17 cellular contexts compared by ENCODE assay signal in genomic region chr4:152081024-152081423, GRCh38.
A peak's percentile ranks its signal among the peaks of the same experiment; 100 is the strongest.
DNase-seq lines count a peak whose midpoint lies in the region; ATAC-seq and TF ChIP-seq lines count a peak whose summit lies in the region.
"Had no signal": no experiment of that assay in that cellular context is flagged by ENCODE, and none has a peak within 500 bp of the region (broad histone marks: within the 10 kb centered on the region; RNA-seq: fewer than 3 reads in every experiment).

No MANE protein-coding gene starts in this region.

- DNase-seq in NCI-H2107 (lab: John Stamatoyannopoulos, UW) (no peak), NCI-H748 (lab: John Stamatoyannopoulos, UW; ENCODE audit: unreplicated experiment) (no peak), prostate gland (ENCODE audit: low spot score) (no peak)
- DNase-seq: DMS79 treated with DMSO at 0.1 percent for 48 hours; endodermal cell; foreskin melanocyte; NCI-H2029; NCI-H82; right lobe of liver; stimulated activated CD4-positive, alpha-beta T cell treated with anti-CD3 and anti-CD28 coated beads, Interleukin-2, amount 100 ng/mL, for 48 hours; upper lobe of right lung had no signal

- intact Hi-C loops in prostate gland (cut with DNase I) = no loop called here

- no peak for TF ChIP-seq CTCF in prostate gland (IDR thresholded peaks at IDR 0.05)

- H3K4me3 ChIP-seq in BLaER1 (peak overlapping the region; percentile 47), prostate gland (no peak overlapping the region)
- H3K4me3 ChIP-seq: right lobe of liver, upper lobe of right lung had no signal

- H4K20me1 ChIP-seq in BLaER1 = no peaks in the 10 kb centered on the region

- H3K27ac ChIP-seq in BLaER1 (peak overlapping the region; percentile 96), prostate gland (no peak overlapping the region)
- H3K27ac ChIP-seq: HL-60, right lobe of liver, upper lobe of right lung had no signal

- H3K27me3 ChIP-seq in BLaER1 = no peaks in the 10 kb centered on the region
- H3K27me3 ChIP-seq in prostate gland (replicated peaks; ENCODE audit: insufficient read depth) = no peaks in the 10 kb centered on the region
- H3K27me3 ChIP-seq: right lobe of liver, upper lobe of right lung had no signal

- H3K4me1 ChIP-seq in BLaER1 = peaks cover 80% of the 10 kb centered on the region
- H3K4me1 ChIP-seq in prostate gland (replicated peaks) = no peaks in the 10 kb centered on the region
- H3K4me1 ChIP-seq: right lobe of liver, upper lobe of right lung had no signal

- ATAC-seq in GM18498 (IDR thresholded peaks at IDR 0.05; ENCODE audit: unreplicated experiment) = peak; percentile 67
- ATAC-seq in GM21717 (IDR thresholded peaks at IDR 0.05; ENCODE audit: unreplicated experiment) = peak; percentile 77
- ATAC-seq in HG03521 (IDR thresholded peaks at IDR 0.05; ENCODE audit: unreplicated experiment) = peak; percentile 67
- no peak for ATAC-seq in SK-N-SH treated with all-trans-retinoic acid at 6 μM for 48 hours
- ATAC-seq: right lobe of liver, upper lobe of right lung had no signal

- peak overlapping the region; percentile 21; the same call in 1 of the 2 replicates for H3K9ac ChIP-seq in BLaER1

- peaks cover 16% of the 10 kb centered on the region; the same call in 1 of the 2 replicates for H3K36me3 ChIP-seq in BLaER1
- H3K36me3 ChIP-seq in prostate gland = no peaks in the 10 kb centered on the region
- H3K36me3 ChIP-seq: right lobe of liver, upper lobe of right lung had no signal

- WGBS in prostate gland = 79% methylated on average over 5 of the region's 5 CpGs

- TF ChIP-seq POLR2A in prostate gland (IDR thresholded peaks at IDR 0.05) = no peak

- H3K4me2 ChIP-seq in BLaER1 = peak overlapping the region; percentile 85

- H3K9me3 ChIP-seq in BLaER1 (peaks cover 59% of the 10 kb centered on the region), prostate gland (no peaks in the 10 kb centered on the region)
- H3K9me3 ChIP-seq: right lobe of liver, upper lobe of right lung had no signal

TF ChIP-seq in SK-N-SH treated with all-trans-retinoic acid at 6 μM for 48 hours, 23 proteins besides CTCF, POLR2A, EP300 and RAD21:
- no peak for TF ChIP-seq ZFP3 (CRISPR knock-in tag; IDR thresholded peaks at IDR 0.05)
- no peak for TF ChIP-seq BACH2 (CRISPR knock-in tag; IDR thresholded peaks at IDR 0.05; ENCODE audit: borderline replicate concordance)
- no peak for TF ChIP-seq TSHZ2 (CRISPR knock-in tag; IDR thresholded peaks at IDR 0.05)
- TF ChIP-seq TOX (CRISPR knock-in tag; IDR thresholded peaks at IDR 0.05; ENCODE audit: borderline replicate concordance) = no peak
- no peak for TF ChIP-seq ZFP30 (CRISPR knock-in tag; IDR thresholded peaks at IDR 0.05)
- TF ChIP-seq, protein P1, sequence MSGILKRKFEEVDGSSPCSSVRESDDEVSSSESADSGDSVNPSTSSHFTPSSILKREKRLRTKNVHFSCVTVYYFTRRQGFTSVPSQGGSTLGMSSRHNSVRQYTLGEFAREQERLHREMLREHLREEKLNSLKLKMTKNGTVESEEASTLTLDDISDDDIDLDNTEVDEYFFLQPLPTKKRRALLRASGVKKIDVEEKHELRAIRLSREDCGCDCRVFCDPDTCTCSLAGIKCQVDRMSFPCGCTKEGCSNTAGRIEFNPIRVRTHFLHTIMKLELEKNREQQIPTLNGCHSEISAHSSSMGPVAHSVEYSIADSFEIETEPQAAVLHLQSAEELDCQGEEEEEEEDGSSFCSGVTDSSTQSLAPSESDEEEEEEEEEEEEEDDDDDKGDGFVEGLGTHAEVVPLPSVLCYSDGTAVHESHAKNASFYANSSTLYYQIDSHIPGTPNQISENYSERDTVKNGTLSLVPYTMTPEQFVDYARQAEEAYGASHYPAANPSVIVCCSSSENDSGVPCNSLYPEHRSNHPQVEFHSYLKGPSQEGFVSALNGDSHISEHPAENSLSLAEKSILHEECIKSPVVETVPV (CRISPR knock-in tag; IDR thresholded peaks at IDR 0.05) = no peak
- no peak for TF ChIP-seq CREB5 (CRISPR knock-in tag; IDR thresholded peaks at IDR 0.05; ENCODE audit: low read depth)
- TF ChIP-seq ESRRG (CRISPR knock-in tag; IDR thresholded peaks at IDR 0.05) = no peak
- no peak for TF ChIP-seq OSR1 (CRISPR knock-in tag; IDR thresholded peaks at IDR 0.05)
- no peak for TF ChIP-seq RARB (CRISPR knock-in tag; IDR thresholded peaks at IDR 0.05)
- TF ChIP-seq, protein P2, sequence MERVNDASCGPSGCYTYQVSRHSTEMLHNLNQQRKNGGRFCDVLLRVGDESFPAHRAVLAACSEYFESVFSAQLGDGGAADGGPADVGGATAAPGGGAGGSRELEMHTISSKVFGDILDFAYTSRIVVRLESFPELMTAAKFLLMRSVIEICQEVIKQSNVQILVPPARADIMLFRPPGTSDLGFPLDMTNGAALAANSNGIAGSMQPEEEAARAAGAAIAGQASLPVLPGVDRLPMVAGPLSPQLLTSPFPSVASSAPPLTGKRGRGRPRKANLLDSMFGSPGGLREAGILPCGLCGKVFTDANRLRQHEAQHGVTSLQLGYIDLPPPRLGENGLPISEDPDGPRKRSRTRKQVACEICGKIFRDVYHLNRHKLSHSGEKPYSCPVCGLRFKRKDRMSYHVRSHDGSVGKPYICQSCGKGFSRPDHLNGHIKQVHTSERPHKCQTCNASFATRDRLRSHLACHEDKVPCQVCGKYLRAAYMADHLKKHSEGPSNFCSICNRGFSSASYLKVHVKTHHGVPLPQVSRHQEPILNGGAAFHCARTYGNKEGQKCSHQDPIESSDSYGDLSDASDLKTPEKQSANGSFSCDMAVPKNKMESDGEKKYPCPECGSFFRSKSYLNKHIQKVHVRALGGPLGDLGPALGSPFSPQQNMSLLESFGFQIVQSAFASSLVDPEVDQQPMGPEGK (CRISPR knock-in tag; IDR thresholded peaks at IDR 0.05; ENCODE audit: borderline replicate concordance) = no peak
- no peak for TF ChIP-seq ZNF70 (CRISPR knock-in tag; IDR thresholded peaks at IDR 0.05)
- no peak for TF ChIP-seq CSDC2 (CRISPR knock-in tag; IDR thresholded peaks at IDR 0.05)
- no peak for TF ChIP-seq GLIS3 (CRISPR knock-in tag; IDR thresholded peaks at IDR 0.05)
- TF ChIP-seq, protein P3, sequence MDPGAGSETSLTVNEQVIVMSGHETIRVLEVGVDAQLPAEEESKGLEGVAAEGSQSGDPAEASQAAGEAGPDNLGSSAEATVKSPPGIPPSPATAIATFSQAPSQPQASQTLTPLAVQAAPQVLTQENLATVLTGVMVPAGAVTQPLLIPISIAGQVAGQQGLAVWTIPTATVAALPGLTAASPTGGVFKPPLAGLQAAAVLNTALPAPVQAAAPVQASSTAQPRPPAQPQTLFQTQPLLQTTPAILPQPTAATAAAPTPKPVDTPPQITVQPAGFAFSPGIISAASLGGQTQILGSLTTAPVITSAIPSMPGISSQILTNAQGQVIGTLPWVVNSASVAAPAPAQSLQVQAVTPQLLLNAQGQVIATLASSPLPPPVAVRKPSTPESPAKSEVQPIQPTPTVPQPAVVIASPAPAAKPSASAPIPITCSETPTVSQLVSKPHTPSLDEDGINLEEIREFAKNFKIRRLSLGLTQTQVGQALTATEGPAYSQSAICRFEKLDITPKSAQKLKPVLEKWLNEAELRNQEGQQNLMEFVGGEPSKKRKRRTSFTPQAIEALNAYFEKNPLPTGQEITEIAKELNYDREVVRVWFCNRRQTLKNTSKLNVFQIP (CRISPR knock-in tag; IDR thresholded peaks at IDR 0.05; ENCODE audit: borderline replicate concordance, low read depth) = no peak
- TF ChIP-seq ZNF565 (CRISPR knock-in tag; conservative IDR thresholded peaks at IDR 0.05; ENCODE audit: low read depth) = no peak
